In the genomic region with DNA sequence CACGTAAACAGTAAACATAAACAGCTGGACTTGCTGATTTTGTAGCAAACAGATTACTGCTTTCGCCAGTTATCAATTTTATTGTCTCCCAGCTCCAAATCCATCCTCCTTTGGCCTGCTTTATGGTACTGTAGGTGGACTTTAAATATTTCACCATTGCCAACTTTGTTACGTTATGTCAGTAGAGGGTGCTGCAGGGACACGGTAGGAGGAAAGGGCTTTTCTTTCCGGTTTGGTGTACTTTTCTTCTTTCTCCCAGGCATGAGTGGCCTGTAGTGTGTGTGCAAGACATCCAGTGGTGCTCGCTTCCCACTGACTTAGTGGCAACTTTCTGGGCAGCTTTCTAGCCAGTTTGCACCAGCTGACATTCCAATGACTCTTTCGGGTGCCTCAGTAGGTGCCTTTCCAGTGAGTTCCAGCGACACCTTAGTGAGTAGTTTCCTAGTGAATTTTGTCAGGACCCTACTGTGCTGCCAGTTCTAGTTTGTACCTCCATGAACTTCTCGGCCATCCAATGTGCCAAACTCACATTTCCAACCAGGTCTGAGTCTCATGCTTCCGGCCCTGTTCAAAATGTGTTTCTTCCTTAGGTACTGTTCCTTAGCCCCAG, we compare ENCODE assay signal across 8 cellular contexts.
DNase-seq lines count a peak whose midpoint lies in the region; ATAC-seq and TF ChIP-seq lines count a peak whose summit lies in the region.

No MANE protein-coding gene starts in this region.

- H3K9ac ChIP-seq in OCI-LY1 (ENCODE audit: low read length) = no peak overlapping the region

- H3K4me1 ChIP-seq in OCI-LY1 (ENCODE audit: insufficient read depth, low read length, severe bottlenecking) = no peaks in the 10 kb centered on the region

- no peaks in the 10 kb centered on the region for H3F3A ChIP-seq in OCI-LY1 (ENCODE audit: insufficient read depth, low read length)

- H2AFZ ChIP-seq in OCI-LY1 (ENCODE audit: low read length) = no peak overlapping the region

- no peak overlapping the region for H3K27ac ChIP-seq in C4-2B
- H3K27ac ChIP-seq in OCI-LY1 (ENCODE audit: low read depth, low read length, poor library complexity, severe bottlenecking) = no peak overlapping the region

- no peaks in the 10 kb centered on the region for H3K9me2 ChIP-seq in OCI-LY1 (ENCODE audit: low read depth, low read length)

- H4K20me1 ChIP-seq in OCI-LY1 (ENCODE audit: insufficient read depth, low read length) = no peaks in the 10 kb centered on the region

- H3K9me3 ChIP-seq in OCI-LY1 (ENCODE audit: low read length) = no peaks in the 10 kb centered on the region

- H3K79me2 ChIP-seq in OCI-LY1 (ENCODE audit: insufficient read depth, low read length) = no peaks in the 10 kb centered on the region

- H3K27me3 ChIP-seq in OCI-LY1 (ENCODE audit: insufficient read depth, low read length) = no peaks in the 10 kb centered on the region

- H3K4me2 ChIP-seq in OCI-LY1 (ENCODE audit: low read length) = no peak overlapping the region

- peak; percentile 16 for DNase-seq in HS-5 (ENCODE audit: low read depth)
- peak; percentile 34 for DNase-seq in fibroblast of mammary gland (ENCODE audit: low read depth)
- no peak for DNase-seq in amygdala (lab: John Stamatoyannopoulos, UW)
- no peak for DNase-seq in inferior parietal cortex (ENCODE audit: extremely low spot score)

- ATAC-seq in GM19043 (IDR thresholded peaks at IDR 0.05; ENCODE audit: low read depth, unreplicated experiment) (peak; percentile 72), HG03025 (IDR thresholded peaks at IDR 0.05; ENCODE audit: low FRiP score, unreplicated experiment) (no peak)

- no peaks in the 10 kb centered on the region for H3K36me3 ChIP-seq in OCI-LY1 (ENCODE audit: insufficient read depth, low read length)

- TF ChIP-seq CTCF in C4-2B (conservative IDR thresholded peaks at IDR 0.05) (peak; percentile 83), OCI-LY1 (IDR thresholded peaks at IDR 0.05; ENCODE audit: low read length) (peak; percentile 62; the same call in 1 of the 2 replicates), fibroblast of mammary gland (conservative IDR thresholded peaks at IDR 0.05; ENCODE audit: control insufficient read depth, insufficient read depth, low read depth, low read length) (peak; percentile 45)

- H3K4me3 ChIP-seq in OCI-LY1 (ENCODE audit: low read depth, low read length, poor library complexity, severe bottlenecking) (no peak overlapping the region), fibroblast of mammary gland (ENCODE audit: control insufficient read depth, low read depth, low read length) (no peak overlapping the region)

Comparison
In these comparisons a context has a peak if more than half of its experiments do, and no peak if none do; other contexts are left out.
1. DNase-seq: peak in HS-5 (single experiment) and fibroblast of mammary gland (single experiment); none in amygdala (0 of 56) and inferior parietal cortex (single experiment).
2. Peak in every context shown above with its lines, with median percentiles within 50 percentile points of each other: CTCF ChIP-seq.